18 cellular contexts compared by ENCODE assay signal in the genomic region with DNA sequence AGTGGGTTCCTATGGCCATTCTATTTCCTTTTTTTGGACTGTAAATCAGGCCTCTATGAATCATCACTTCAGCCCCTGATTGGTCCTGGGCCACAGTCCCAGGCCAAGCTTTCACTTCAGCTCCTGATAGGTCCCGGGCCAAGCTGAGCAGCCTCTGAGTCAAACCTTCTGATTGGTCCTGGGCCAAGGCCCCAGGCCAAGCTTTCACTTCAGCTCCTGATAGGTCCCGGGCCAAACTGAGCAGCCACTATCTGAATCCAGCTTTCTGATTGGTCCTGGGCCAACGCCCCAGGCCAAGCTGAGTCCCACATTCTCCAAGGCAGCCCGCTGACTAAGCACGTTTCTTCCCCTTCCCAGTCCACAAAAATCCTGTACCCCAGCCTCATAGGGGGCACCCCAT.
"Had no signal": no experiment of that assay in that cellular context is flagged by ENCODE, and none has a peak within 500 bp of the region (broad histone marks: within the 10 kb centered on the region; RNA-seq: fewer than 3 reads in every experiment).

No MANE protein-coding gene starts in this region.

- H3K36me3 ChIP-seq: sigmoid colon, thyroid gland had no signal

- DNase-seq: effector CD4-positive, alpha-beta T cell; endodermal cell; foreskin melanocyte; head of caudate nucleus; kidney glomerular epithelial cell; mucosa of descending colon; natural killer cell; posterior cingulate gyrus; sigmoid colon; stimulated activated CD4-positive, alpha-beta T cell treated with anti-CD3 and anti-CD28 coated beads, Interleukin-12 subunit alpha, Interleukin-12 subunit beta, amount 100 ng/mL, for 4 hours; stimulated activated naive CD4-positive, alpha-beta T cell; thyroid gland had no signal

- H3K4me1 ChIP-seq: sigmoid colon, thyroid gland had no signal

- H3K27ac ChIP-seq: coronary artery, hepatocyte, sigmoid colon, skin epidermis, thyroid gland had no signal

- H3K9me3 ChIP-seq: sigmoid colon, thyroid gland had no signal

- FAIRE-seq: endothelial cell of umbilical vein, urothelium cell line had no signal

- ATAC-seq: left lobe of liver, mucosa of descending colon, natural killer cell had no signal

- H3K4me3 ChIP-seq: coronary artery, hepatocyte, mucosa of descending colon, sigmoid colon, skin epidermis, thyroid gland had no signal
